In genomic region chr19:13717194-13717643, GRCh38 we compare ENCODE assay signal across 1 cellular context.
TF ChIP-seq lines count a peak whose summit lies in the region.

No MANE protein-coding gene starts in this region.

TF ChIP-seq in K562, 482 proteins besides CTCF, POLR2A, EP300 and RAD21 (continued from another document and continues in another):
- TF ChIP-seq ZBTB49 (CRISPR knock-in tag; IDR thresholded peaks at IDR 0.05; ENCODE audit: borderline replicate concordance) (no peak), SMARCA4 (IDR thresholded peaks at IDR 0.05) (peak; percentile 89), RNF2 (IDR thresholded peaks at IDR 0.05) (peak; percentile 66), DPF2 (IDR thresholded peaks at IDR 0.05) (peak; percentile 91), CHD2 (IDR thresholded peaks at IDR 0.05; ENCODE audit: low read depth, low read length) (0 out of 2 replicates have a peak, but pooled peaks have one; percentile 23), ZMIZ1 (IDR thresholded peaks at IDR 0.05; ENCODE audit: low read depth in 2 of 2, low read length in 2 of 2) (peak in 1 of 2 experiments; percentile 87; a peak in 2 of 4 replicates), TEAD4 (IDR thresholded peaks at IDR 0.05; ENCODE audit: low read length) (peak; percentile 93), TEAD4 (CRISPR knock-in tag; IDR thresholded peaks at IDR 0.05; ENCODE audit: borderline replicate concordance) (no peak), POLR2G (IDR thresholded peaks at IDR 0.05; ENCODE audit: low read depth, low read length) (no peak), ZNF347 (CRISPR knock-in tag; IDR thresholded peaks at IDR 0.05; ENCODE audit: low read depth) (no peak), FOXJ3 (CRISPR knock-in tag; IDR thresholded peaks at IDR 0.05) (no peak), HNRNPK (IDR thresholded peaks at IDR 0.05; ENCODE audit: low read depth, low read length, poor library complexity, severe bottlenecking) (no peak), KLF16 (IDR thresholded peaks at IDR 0.05) (peak; percentile 78), BHLHE40 (IDR thresholded peaks at IDR 0.05; ENCODE audit: low read length) (peak; percentile 81), TFAM (CRISPR knock-in tag; conservative IDR thresholded peaks at IDR 0.05) (no peak), L3MBTL2 (IDR thresholded peaks at IDR 0.05) (0 out of 2 replicates have a peak, but pooled peaks have one; percentile 28), TCF3 (CRISPR knock-in tag; IDR thresholded peaks at IDR 0.05) (peak; percentile 93), LCOR (CRISPR knock-in tag; IDR thresholded peaks at IDR 0.05) (no peak), DLX4 (CRISPR knock-in tag; IDR thresholded peaks at IDR 0.05) (no peak), FOXA3 (CRISPR knock-in tag; conservative IDR thresholded peaks at IDR 0.05 in 1 of 2, IDR thresholded peaks at IDR 0.05 in 1 of 2) (peak; percentile 48 to 85; a peak in 2 of 4 replicates), ZNF274 (IDR thresholded peaks at IDR 0.05; ENCODE audit: borderline replicate concordance, low read depth, low read length) (no peak), SIRT6 (IDR thresholded peaks at IDR 0.05; ENCODE audit: low read depth, low read length) (no peak), GTF3C2 (IDR thresholded peaks at IDR 0.05; ENCODE audit: borderline replicate concordance, extremely low read depth, insufficient read length) (no peak), RCOR1 (IDR thresholded peaks at IDR 0.05; ENCODE audit: borderline replicate concordance in 1 of 2, low read depth in 2 of 2, low read length in 2 of 2) (peak; percentile 92 to 98), ZFX (CRISPR knock-in tag; IDR thresholded peaks at IDR 0.05) (no peak), ZBTB5 (IDR thresholded peaks at IDR 0.05) (no peak), JUN (IDR thresholded peaks at IDR 0.05; ENCODE audit: borderline replicate concordance, low read depth, low read length) (peak; percentile 70; the same call in 1 of the 2 replicates), JUN (CRISPR knock-in tag; IDR thresholded peaks at IDR 0.05; ENCODE audit: borderline replicate concordance) (no peak), TAL1 (IDR thresholded peaks at IDR 0.05) (peak; percentile 88), ELK3 (CRISPR knock-in tag; IDR thresholded peaks at IDR 0.05) (no peak), ARNT (IDR thresholded peaks at IDR 0.05) (0 out of 4 replicates have a peak, but pooled peaks of 1 of the 2 experiments have one; percentile 44), IRF9 (tag; IDR thresholded peaks at IDR 0.05) (no peak), MCM5 (IDR thresholded peaks at IDR 0.05; ENCODE audit: low read depth) (no peak), E2F8 (IDR thresholded peaks at IDR 0.05; ENCODE audit: low read depth, partially characterized antibody) (no peak), SOX6 (IDR thresholded peaks at IDR 0.05) (peak; percentile 69; the same call in 1 of the 2 replicates), ATF7 (IDR thresholded peaks at IDR 0.05) (peak; percentile 27; the same call in 1 of the 2 replicates), NKRF (IDR thresholded peaks at IDR 0.05; ENCODE audit: borderline replicate concordance) (no peak), ZNF431 (CRISPR knock-in tag; IDR thresholded peaks at IDR 0.05) (no peak)
